In the genomic region with DNA sequence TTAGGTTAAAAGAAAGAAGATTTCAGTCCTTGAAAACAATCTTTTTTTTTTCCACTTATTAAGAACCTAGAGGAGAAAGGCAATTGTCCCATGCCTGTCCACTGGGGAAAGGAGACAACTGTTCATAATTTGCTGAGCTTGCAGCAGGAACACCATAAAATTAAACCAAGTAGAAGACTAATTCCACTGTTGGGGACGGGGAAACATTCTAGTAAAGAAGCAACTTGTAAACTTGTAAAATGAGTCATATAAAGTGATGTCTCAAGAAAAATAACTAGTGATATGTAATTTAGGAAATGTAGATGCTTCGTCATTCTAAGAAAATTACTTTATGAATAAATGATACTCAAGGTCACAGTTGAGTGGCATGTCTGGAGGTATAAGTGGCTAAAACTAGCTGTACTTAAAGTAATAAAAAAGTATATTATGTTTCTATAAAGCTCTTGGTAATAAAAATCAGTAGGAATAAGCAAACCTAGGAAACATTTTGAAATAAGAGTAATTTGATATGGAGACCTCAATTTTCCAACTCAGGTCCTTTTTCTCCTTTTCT, we compare ENCODE assay signal across 19 cellular contexts.
DNase-seq lines count a peak whose midpoint lies in the region; ATAC-seq and TF ChIP-seq lines count a peak whose summit lies in the region.
"Had no signal": no experiment of that assay in that cellular context is flagged by ENCODE, and none has a peak within 500 bp of the region (broad histone marks: within the 10 kb centered on the region; RNA-seq: fewer than 3 reads in every experiment).

No MANE protein-coding gene starts in this region.

- CTCF ChIA-PET in MCF 10A (lab: Yijun Ruan, JAX) = interaction anchor here (0.6 to 1.0 kb wide), 2 partner anchors 17 to 19 kb away, joined by 3 to 4 read pairs; no protein-coding TSS in a partner anchor

- POLR2A ChIA-PET in MCF 10A (lab: Yijun Ruan, JAX) = no interaction called here

- H3K27me3 Mint-ChIP-seq in osteocyte (ENCODE audit: unreplicated experiment) = no peaks in the 10 kb centered on the region
- H3K27me3 Mint-ChIP-seq in MCF 10A (ENCODE audit: insufficient read depth, unreplicated experiment) = peaks cover 76% of the 10 kb centered on the region
- H3K27me3 Mint-ChIP-seq: CD4-positive, alpha-beta T cell had no signal

- H3K9me3 Mint-ChIP-seq in osteocyte (ENCODE audit: unreplicated experiment) = peaks cover 29% of the 10 kb centered on the region
- no peaks in the 10 kb centered on the region for H3K9me3 Mint-ChIP-seq in MCF 10A (ENCODE audit: unreplicated experiment)
- H3K9me3 Mint-ChIP-seq: CD4-positive, alpha-beta T cell; IgD-negative memory B cell had no signal

- peaks cover 35% of the 10 kb centered on the region for H3K4me1 Mint-ChIP-seq in osteocyte (ENCODE audit: unreplicated experiment)
- H3K4me1 Mint-ChIP-seq in MCF 10A (ENCODE audit: insufficient read depth, unreplicated experiment) = no peaks in the 10 kb centered on the region
- H3K4me1 Mint-ChIP-seq: B cell, IgD-negative memory B cell had no signal

- ATAC-seq in stimulated activated naive CD8-positive, alpha-beta T cell treated with anti-CD3 and anti-CD28 coated beads, Interleukin-15, Interleukin-2, amounts not matched to agents 100 U/mL and 50 U/mL, for 24 hours = no peak
- ATAC-seq in HG03565 (IDR thresholded peaks at IDR 0.05; ENCODE audit: unreplicated experiment) (no peak), left cardiac atrium (no peak)

- no peak overlapping the region for H3K4me3 Mint-ChIP-seq in osteocyte (ENCODE audit: unreplicated experiment)
- no peak overlapping the region for H3K4me3 Mint-ChIP-seq in MCF 10A (ENCODE audit: unreplicated experiment)
- H3K4me3 Mint-ChIP-seq: B cell; CD4-positive, alpha-beta T cell; IgD-negative memory B cell had no signal

- H3K27ac Mint-ChIP-seq in osteocyte (ENCODE audit: unreplicated experiment) = peak overlapping the region; percentile 72
- H3K27ac Mint-ChIP-seq in MCF 10A (ENCODE audit: low read depth, unreplicated experiment) = no peak overlapping the region
- H3K27ac Mint-ChIP-seq: B cell; CD4-positive, alpha-beta T cell; IgD-negative memory B cell had no signal

- TF ChIP-seq CTCF in AG09309 (IDR thresholded peaks at IDR 0.05; ENCODE audit: control insufficient read depth, insufficient read depth, low read depth, low read length, missing control alignments) (no peak), fibroblast of villous mesenchyme (IDR thresholded peaks at IDR 0.05; ENCODE audit: insufficient read depth, low read depth, low read length) (no peak), osteocyte (IDR thresholded peaks at IDR 0.05) (no peak), MCF 10A (IDR thresholded peaks at IDR 0.05; ENCODE audit: unreplicated experiment) (no peak)

- intact Hi-C loops in MCF 10A (cut with micrococcal nuclease) (no loop called here), left cardiac atrium (cut with DNase I) (no loop called here)

- DNase-seq in AG09309 (ENCODE audit: low read depth) = peak; percentile 13
- DNase-seq in M059J (ENCODE audit: low read depth) = peak; percentile 72
- DNase-seq in fibroblast of villous mesenchyme (ENCODE audit: low read depth) = peak; percentile 25
- no peak for DNase-seq in osteocyte (ENCODE audit: extremely low spot score, unreplicated experiment)
- no peak for DNase-seq in stimulated activated naive CD8-positive, alpha-beta T cell treated with anti-CD3 and anti-CD28 coated beads, Interleukin-15, Interleukin-2, amounts not matched to agents 100 U/mL and 50 U/mL, for 24 hours
- no peak for DNase-seq in MCF 10A (ENCODE audit: unreplicated experiment)
- DNase-seq in left cardiac atrium = no peak
- DNase-seq: Calu3; CD4-positive, alpha-beta T cell; GF-D8; H7; NCI-H1092 treated with DMSO at 0.1 percent for 48 hours; NCI-H1694 treated with DMSO at 0.1 percent for 48 hours; NCI-H2171; Peyer's patch; Right ventricle myocardium superior had no signal

- no peak overlapping the region for H3K4me3 ChIP-seq in AG09309 (ENCODE audit: control insufficient read depth, low read depth, low read length)
- no peak overlapping the region for H3K4me3 ChIP-seq in fibroblast of villous mesenchyme (ENCODE audit: low read depth, low read length)
- H3K4me3 ChIP-seq: Peyer's patch had no signal

- no TSS peak for BruUV-seq in MCF 10A (replicated peaks; lab: Mats Ljungman, UMichigan)

- H3K36me3 Mint-ChIP-seq in osteocyte (ENCODE audit: unreplicated experiment) (no peaks in the 10 kb centered on the region), MCF 10A (ENCODE audit: insufficient read depth, unreplicated experiment) (no peaks in the 10 kb centered on the region)
- H3K36me3 Mint-ChIP-seq: IgD-negative memory B cell had no signal

Comparison
In these comparisons a context has a peak if more than half of its experiments do, and no peak if none do; other contexts are left out.
1. DNase-seq: peak in AG09309 (single experiment), M059J (single experiment) and fibroblast of villous mesenchyme (single experiment); none in osteocyte (single experiment), stimulated activated naive CD8-positive, alpha-beta T cell treated with anti-CD3 and anti-CD28 coated beads, Interleukin-15, Interleukin-2, amounts not matched to agents 100 U/mL and 50 U/mL, for 24 hours (single experiment), MCF 10A (single experiment) and left cardiac atrium (single experiment).